Comparison of ENCODE assay signal across 21 cellular contexts in genomic region chr5:173745561-173745960, GRCh38.
A peak's percentile ranks its signal among the peaks of the same experiment; 100 is the strongest.
DNase-seq lines count a peak whose midpoint lies in the region; TF ChIP-seq lines count a peak whose summit lies in the region.
"Had no signal": no experiment of that assay in that cellular context is flagged by ENCODE, and none has a peak within 500 bp of the region (broad histone marks: within the 10 kb centered on the region; RNA-seq: fewer than 3 reads in every experiment).

No MANE protein-coding gene starts in this region.

- peaks cover 4% of the 10 kb centered on the region for H3K9me3 Mint-ChIP-seq in glutamatergic neuron (ENCODE audit: unreplicated experiment)
- no peaks in the 10 kb centered on the region for H3K9me3 Mint-ChIP-seq in activated naive CD8-positive, alpha-beta T cell treated with anti-CD3 and anti-CD28 coated beads for 36 hours
- H3K9me3 Mint-ChIP-seq: activated naive CD8-positive, alpha-beta T cell treated with anti-CD3 and anti-CD28 coated beads, Interleukin-2, amount 10 ng/mL, durations not matched to agents 7 days and 5 days had no signal

- H3K4me1 ChIP-seq in ES-I3 (ENCODE audit: insufficient read depth, low read length) (peaks cover 34% of the 10 kb centered on the region), OCI-LY7 (ENCODE audit: insufficient read depth, low read length, poor library complexity, severe bottlenecking) (peaks cover 78% of the 10 kb centered on the region)
- H3K4me1 ChIP-seq: breast epithelium, gastroesophageal sphincter, left ventricle myocardium inferior, pancreas, uterus had no signal

- H3K27ac Mint-ChIP-seq in glutamatergic neuron (ENCODE audit: unreplicated experiment) = no peak overlapping the region
- no peak overlapping the region for H3K27ac Mint-ChIP-seq in activated naive CD8-positive, alpha-beta T cell treated with anti-CD3 and anti-CD28 coated beads for 36 hours
- H3K27ac Mint-ChIP-seq: activated naive CD8-positive, alpha-beta T cell treated with anti-CD3 and anti-CD28 coated beads, Interleukin-2, amount 10 ng/mL, durations not matched to agents 7 days and 5 days; T-helper 17 cell had no signal

- H3K79me2 ChIP-seq in OCI-LY7 (ENCODE audit: insufficient read depth, low read depth, low read length) = peaks cover 22% of the 10 kb centered on the region; the same call in 1 of the 2 replicates

- DNase-seq in OCI-LY7 (ENCODE audit: low spot score) (no peak), glutamatergic neuron (no peak), posterior vena cava (ENCODE audit: low spot score) (peak; percentile 22), dermis blood vessel endothelial cell (no peak), KBM-7 (no peak), DMS153 (lab: John Stamatoyannopoulos, UW) (no peak)
- DNase-seq in activated naive CD8-positive, alpha-beta T cell treated with anti-CD3 and anti-CD28 coated beads for 36 hours = no peak
- DNase-seq: activated CD4-positive, CD25-positive, alpha-beta regulatory T cell; activated naive CD8-positive, alpha-beta T cell treated with anti-CD3 and anti-CD28 coated beads, Interleukin-2, amount 10 ng/mL, durations not matched to agents 7 days and 5 days; GDM1; left ventricle myocardium inferior; NCI-H187 treated with DMSO at 0.1 percent for 48 hours; pancreas; Right ventricle myocardium superior; stimulated activated CD4-positive, alpha-beta T cell treated with anti-CD3 and anti-CD28 coated beads, Interleukin-1b, Interleukin-23, amount 100 ng/mL, for 48 hours; stomach; T-helper 17 cell; uterus had no signal

- peak overlapping the region; percentile 12 for H3K4me3 Mint-ChIP-seq in glutamatergic neuron (ENCODE audit: unreplicated experiment)
- H3K4me3 Mint-ChIP-seq in activated naive CD8-positive, alpha-beta T cell treated with anti-CD3 and anti-CD28 coated beads for 36 hours = no peak overlapping the region
- H3K4me3 Mint-ChIP-seq: activated naive CD8-positive, alpha-beta T cell treated with anti-CD3 and anti-CD28 coated beads, Interleukin-2, amount 10 ng/mL, durations not matched to agents 7 days and 5 days; T-helper 17 cell had no signal

- H3K4me3 ChIP-seq in OCI-LY7 (ENCODE audit: low read depth, low read length, poor library complexity, severe bottlenecking) = peak overlapping the region; percentile 62
- H3K4me3 ChIP-seq: breast epithelium, gastroesophageal sphincter, left ventricle myocardium inferior, pancreas, stomach, uterus had no signal

- H3K4me1 Mint-ChIP-seq in glutamatergic neuron (ENCODE audit: low read depth, unreplicated experiment) = peaks cover 7% of the 10 kb centered on the region
- H3K4me1 Mint-ChIP-seq in activated naive CD8-positive, alpha-beta T cell treated with anti-CD3 and anti-CD28 coated beads for 36 hours = peaks cover 4% of the 10 kb centered on the region
- H3K4me1 Mint-ChIP-seq: activated naive CD8-positive, alpha-beta T cell treated with anti-CD3 and anti-CD28 coated beads, Interleukin-2, amount 10 ng/mL, durations not matched to agents 7 days and 5 days had no signal

- H3K9me2 ChIP-seq in OCI-LY7 (ENCODE audit: insufficient read depth, low read length) = no peaks in the 10 kb centered on the region

- TF ChIP-seq CTCF in OCI-LY7 (conservative IDR thresholded peaks at IDR 0.05; ENCODE audit: low read length) = no peak
- no peak for TF ChIP-seq CTCF in glutamatergic neuron (IDR thresholded peaks at IDR 0.05; ENCODE audit: partially characterized antibody, unreplicated experiment)

- H3K36me3 ChIP-seq in ES-I3 (ENCODE audit: insufficient read depth, low read length) (no peaks in the 10 kb centered on the region; the same call in 1 of the 2 replicates), OCI-LY7 (ENCODE audit: insufficient read depth, low read length) (no peaks in the 10 kb centered on the region; the same call in 1 of the 2 replicates)
- H3K36me3 ChIP-seq: breast epithelium, gastroesophageal sphincter, left ventricle myocardium inferior, pancreas, stomach, uterus had no signal

- POLR2A ChIA-PET in OCI-LY7 (lab: Charles Lee) = interaction anchor here (0.7 to 7.1 kb wide), 37 partner anchors 8 to 183 kb away, joined by 3 to 107 read pairs (median 4); partner anchors contain the start of gene CPEB4

- H2AFZ ChIP-seq in OCI-LY7 (ENCODE audit: low read length) = peak overlapping the region; percentile 56; the same call in 1 of the 2 replicates

- peak overlapping the region; percentile 17; the same call in 1 of the 2 replicates for H3K9ac ChIP-seq in ES-I3 (ENCODE audit: low read depth, low read length)

- H3K9me3 ChIP-seq in ES-I3 (ENCODE audit: control insufficient read depth, insufficient read depth, low read length) = no peaks in the 10 kb centered on the region
- H3K9me3 ChIP-seq in OCI-LY7 (ENCODE audit: low read length) = peaks cover 8% of the 10 kb centered on the region; the same call in 1 of the 2 replicates
- H3K9me3 ChIP-seq: breast epithelium, gastroesophageal sphincter, left ventricle myocardium inferior, pancreas, stomach, uterus had no signal

- no peaks in the 10 kb centered on the region for H4K20me1 ChIP-seq in OCI-LY7 (ENCODE audit: insufficient read depth, low read length)

- in situ Hi-C loops in KBM-7 (cut with MboI; ENCODE audit: low pct_unique_long_range_greater_than_20kb, low sequenced_read_pairs) = no loop called here

- peaks cover 4% of the 10 kb centered on the region for H3K27me3 Mint-ChIP-seq in glutamatergic neuron (ENCODE audit: unreplicated experiment)
- H3K27me3 Mint-ChIP-seq in activated naive CD8-positive, alpha-beta T cell treated with anti-CD3 and anti-CD28 coated beads for 36 hours = no peaks in the 10 kb centered on the region
- H3K27me3 Mint-ChIP-seq: activated naive CD8-positive, alpha-beta T cell treated with anti-CD3 and anti-CD28 coated beads, Interleukin-2, amount 10 ng/mL, durations not matched to agents 7 days and 5 days; T-helper 17 cell had no signal

- CTCF ChIA-PET in OCI-LY7 (lab: Charles Lee; ENCODE audit: unreplicated experiment) = interaction anchor here (0.5 to 2.2 kb wide), 8 partner anchors 8 to 159 kb away, joined by 3 to 8 read pairs (median 5); partner anchors contain the start of gene BOD1

- BruUV-seq in OCI-LY7 (replicated peaks; lab: Mats Ljungman, UMichigan) = TSS peak; percentile 88

- peak overlapping the region; percentile 99 for H3K27ac ChIP-seq in OCI-LY7 (ENCODE audit: low read depth, low read length, poor library complexity, severe bottlenecking)
- H3K27ac ChIP-seq: gastroesophageal sphincter, left ventricle myocardium inferior, pancreas, stomach had no signal

- H3K36me3 Mint-ChIP-seq in glutamatergic neuron (ENCODE audit: unreplicated experiment) = no peaks in the 10 kb centered on the region
- no peaks in the 10 kb centered on the region for H3K36me3 Mint-ChIP-seq in activated naive CD8-positive, alpha-beta T cell treated with anti-CD3 and anti-CD28 coated beads for 36 hours
- H3K36me3 Mint-ChIP-seq: activated naive CD8-positive, alpha-beta T cell treated with anti-CD3 and anti-CD28 coated beads, Interleukin-2, amount 10 ng/mL, durations not matched to agents 7 days and 5 days had no signal

- peak overlapping the region; percentile 94 for H3K4me2 ChIP-seq in OCI-LY7 (ENCODE audit: low read length)

- intact Hi-C loops in OCI-LY7 (cut with micrococcal nuclease; ENCODE audit: unreplicated experiment) (loop anchor here (1.0 to 2.0 kb wide), 8 partner anchors 11 to 227 kb away; partner anchors contain the start of gene CPEB4), posterior vena cava (cut with DNase I) (no loop called here)
